In genomic region chr19:41309225-41310030, GRCh38 we compare ENCODE assay signal across 8 cellular contexts. TPM values are rescaled to one million over a fixed set of nuclear protein-coding genes. Genes with fewer than 3 reads are reported as not detected.
A peak's percentile ranks its signal among the peaks of the same experiment; 100 is the strongest.
DNase-seq lines count a peak whose midpoint lies in the region; ATAC-seq, FAIRE-seq and TF ChIP-seq lines count a peak whose summit lies in the region.

No MANE protein-coding gene starts in this region.

- H3K9ac ChIP-seq in KMS-11: peak overlapping the region; percentile 90
- peak overlapping the region; percentile 99 for H3K9ac ChIP-seq in GM12878 (ENCODE audit: control insufficient read depth, insufficient read depth, low read length)

- DNase-seq in GM12878 (ENCODE audit: low read depth, low spot score): no peak
- DNase-seq in stomach: no peak
- DNase-seq in NCI-H524 (lab: John Stamatoyannopoulos, UW): no peak
- no peak for DNase-seq in NCI-H1092 (lab: John Stamatoyannopoulos, UW)

- H3K27ac ChIP-seq in C4-2B (peak overlapping the region; percentile 87), KMS-11 (peak overlapping the region; percentile 95), GM12878 (ENCODE audit: control insufficient read depth, insufficient read depth) (peak overlapping the region; percentile 97), layer of hippocampus (ENCODE audit: low read depth, low read length) (peak overlapping the region; percentile 95), stomach (peak overlapping the region; percentile 93 to 98 (median 95))

- WGBS in GM12878 (ENCODE audit: insufficient coverage, insufficient replicate concordance, low lambda C conversion rate, missing lambda C conversion rate): 4% methylated on average over 23 of the region's 23 CpGs
- 4 to 11% (median 5%) methylated on average over 23 of the region's 23 CpGs for WGBS in stomach, 5 donors

- FAIRE-seq in GM12878 (lab: Jason Lieb, UNC): no peak

- ATAC-seq in GM12878: peak; percentile 17
- ATAC-seq in GM18520 (IDR thresholded peaks at IDR 0.05; ENCODE audit: unreplicated experiment): no peak

- H3K9me3 ChIP-seq in GM12878 (replicated peaks; ENCODE audit: control insufficient read depth, insufficient read depth, low read length): no peaks in the 10 kb centered on the region
- no peaks in the 10 kb centered on the region for H3K9me3 ChIP-seq in stomach

- TF ChIP-seq EP300 in GM12878 (IDR thresholded peaks at IDR 0.05; ENCODE audit: borderline replicate concordance in 1 of 2, control insufficient read depth in 1 of 2, low read depth in 2 of 2, low read length in 2 of 2): no peak
- no peak for TF ChIP-seq EP300 in stomach (IDR thresholded peaks at IDR 0.05)

- POLR2A ChIA-PET in GM12878 (lab: Charles Lee): interaction anchor here (0.6 to 2.1 kb wide), 7 partner anchors 42 to 375 kb away, joined by 3 to 13 read pairs (median 3); partner anchors contain the start of gene HNRNPUL1

- H2AFZ ChIP-seq in KMS-11 (ENCODE audit: low read depth): peak overlapping the region; percentile 70
- peak overlapping the region; percentile 92 for H2AFZ ChIP-seq in GM12878 (ENCODE audit: control insufficient read depth, low read depth, low read length)

- H3K36me3 ChIP-seq in KMS-11 (ENCODE audit: insufficient read depth): no peaks in the 10 kb centered on the region; the same call in 1 of the 2 replicates
- peaks cover 23 to 24% of the 10 kb centered on the region in 2 experiments for H3K36me3 ChIP-seq in GM12878 (ENCODE audit: control insufficient read depth in 2 of 2, insufficient read depth in 2 of 2, low read length in 1 of 2)
- H3K36me3 ChIP-seq in stomach: peaks cover 33 to 59% (median 57%) of the 10 kb centered on the region in 4 donors

- no peak overlapping the region for H3K4me3 ChIP-seq in KMS-11 (IDR thresholded peaks at IDR 0.05; ENCODE audit: insufficient read depth, low read depth, low read length)
- peak overlapping the region; percentile 98 for H3K4me3 ChIP-seq in GM12878
- peak overlapping the region; percentile 62 to 76 (median 64) for H3K4me3 ChIP-seq in stomach

- TF ChIP-seq CTCF in C4-2B (conservative IDR thresholded peaks at IDR 0.05) (no peak), KMS-11 (conservative IDR thresholded peaks at IDR 0.05; ENCODE audit: low read depth, low read length) (no peak), GM12878 (IDR thresholded peaks at IDR 0.05 in 2 of 3, conservative IDR thresholded peaks at IDR 0.05 in 1 of 3; ENCODE audit: control insufficient read depth in 2 of 3, extremely low read depth in 1 of 3, insufficient read depth in 1 of 3, low read depth in 3 of 3, low read length in 3 of 3) (no peak), stomach (IDR thresholded peaks at IDR 0.05) (no peak)

- H3K4me1 ChIP-seq in KMS-11 (ENCODE audit: low read depth, poor library complexity, severe bottlenecking): peaks cover 51% of the 10 kb centered on the region
- peaks cover 35% of the 10 kb centered on the region for H3K4me1 ChIP-seq in GM12878 (ENCODE audit: control insufficient read depth, insufficient read depth, low read length)
- H3K4me1 ChIP-seq in stomach: peaks cover 34 to 75% (median 51%) of the 10 kb centered on the region in 4 donors

- TF ChIP-seq POLR2A in GM12878 (IDR thresholded peaks at IDR 0.05; ENCODE audit: low read depth, low read length): peak; percentile 42
- no peak for TF ChIP-seq POLR2A in stomach (IDR thresholded peaks at IDR 0.05)

- SMC1A ChIA-PET in GM12878 (lab: Charles Lee; ENCODE audit: uncharacterized antibody, unreplicated experiment): interaction anchor here (0.5 to 4.0 kb wide), 10 partner anchors 8 to 633 kb away, joined by 3 to 36 read pairs (median 4); partner anchors contain the start of gene HNRNPUL1

- in situ Hi-C loops in GM12878 (cut with MboI): loop anchor here (5.0 kb wide), 1 partner anchor 107 kb away; no protein-coding TSS in a partner anchor

- H4K20me1 ChIP-seq in KMS-11 (ENCODE audit: insufficient read depth) (no peaks in the 10 kb centered on the region), GM12878 (ENCODE audit: control insufficient read depth, insufficient read depth) (no peaks in the 10 kb centered on the region)

- TSS peak; percentile 87 for BruUV-seq in GM12878 (replicated peaks; lab: Mats Ljungman, UMichigan)

- intact Hi-C loops in GM12878 (cut with micrococcal nuclease; ENCODE audit: unreplicated experiment) (loop anchor here (5.0 kb wide), 1 partner anchor 43 kb away; the partner anchor contains the start of gene TGFB1), stomach (cut with DNase I; ENCODE audit: low total_unique reads) (loop anchor here (5.0 to 10.0 kb wide), 2 partner anchors 45 to 107 kb away; partner anchors contain the start of gene HNRNPUL1)

- H3K79me2 ChIP-seq in KMS-11 (ENCODE audit: insufficient read depth, low read depth) (peaks cover 24% of the 10 kb centered on the region), GM12878 (ENCODE audit: control insufficient read depth, insufficient read depth, low read length) (peaks cover 35% of the 10 kb centered on the region)

- no peak for TF ChIP-seq RAD21 in GM12878 (IDR thresholded peaks at IDR 0.05; ENCODE audit: insufficient read depth, low read depth, low read length)

- RAD21 ChIA-PET in GM12878 (lab: Charles Lee; ENCODE audit: unreplicated experiment): interaction anchor here (0.8 to 4.8 kb wide), 10 partner anchors 9 to 182 kb away, joined by 3 to 42 read pairs (median 6); partner anchors contain the start of genes B9D2, DMAC2 and HNRNPUL1

- no peaks in the 10 kb centered on the region for H3K27me3 ChIP-seq in KMS-11 (ENCODE audit: insufficient read depth, low read depth)
- H3K27me3 ChIP-seq in GM12878 (replicated peaks in 1 of 2; ENCODE audit: control insufficient read depth in 2 of 2, insufficient read depth in 2 of 2, low read length in 1 of 2): no peaks in the 10 kb centered on the region
- H3K27me3 ChIP-seq in layer of hippocampus (ENCODE audit: control insufficient read depth, insufficient read depth, low read length): no peaks in the 10 kb centered on the region
- no peaks in the 10 kb centered on the region for H3K27me3 ChIP-seq in stomach

- CTCF ChIA-PET in GM12878 (lab: Yijun Ruan, JAX): interaction anchor here (0.6 to 7.2 kb wide), 24 partner anchors 8 to 762 kb away, joined by 3 to 84 read pairs (median 5); partner anchors contain the start of genes DMAC2 and HNRNPUL1

- H3K4me2 ChIP-seq in KMS-11 (peak overlapping the region; percentile 66), GM12878 (ENCODE audit: control insufficient read depth, insufficient read depth) (peak overlapping the region; percentile 92)

RNA-seq across cellular contexts. Expression of gene CCDC97, which starts 0.5 kb away (rescaled TPM):
- total RNA-seq in GM12878 (2013; cell fraction: nucleolus; rRNA removed): 17.5 and 19.3 TPM in 2 replicates
- total RNA-seq in GM12878 (2014; rRNA removed) (14.4 and 18.3 TPM in 2 replicates), GM12878 (2014; rRNA removed; fragmentation: Illumina TruSeq; extraction: Trizol) (7.0 and 8.8 TPM in 2 replicates), GM12878 (2021) (32.9 and 34.1 TPM in 2 replicates), stomach (10 to 100 TPM in 3 of 5 donors, 1 to 10 TPM in 2; 2.2 to 62.6 (median 19.7) TPM)
- 8.9 TPM for polyA plus RNA-seq in GM12878 (2011; ENCODE audit: low read depth)
- polyA plus RNA-seq in GM12878 (2011; rRNA removed) (4.3 and 9.2 TPM in 2 replicates), GM12878 (2014; fragmentation: Illumina TruSeq; extraction: Trizol) (11.0 and 19.4 TPM in 2 replicates), GM12878 (2014; fragmentation: Nextera tagmentation; extraction: Ambion mirVana) (1 to 10 TPM; 1.8 to 2.4 TPM), GM12878 (2014; rRNA removed) (24.4 and 28.1 TPM in 2 replicates), GM12878 (2016; fragmentation: Nextera tagmentation; extraction: Ambion mirVana) (10 to 100 TPM; 27.3 to 29.5 TPM), stomach (10 to 100 TPM in 2 of 3 donors, 1 to 10 TPM in 1; 9.8 to 13.7 (median 13.0) TPM)
- polyA plus RNA-seq in GM12878 (2011; cell fraction: cytosol; rRNA removed): 11.4 and 12.1 TPM in 2 replicates
- polyA plus RNA-seq in GM12878 (2011; cell fraction: nucleus; rRNA removed): 9.0 and 12.7 TPM in 2 replicates
- 17.3 and 22.2 TPM in 2 replicates for polyA plus RNA-seq in GM12878 (2012)
- 6.9 and 14.5 TPM in 2 replicates for polyA minus RNA-seq in GM12878 (2011; rRNA and poly(A)+ RNA removed)
- polyA minus RNA-seq in GM12878 (2011; cell fraction: cytosol; rRNA and poly(A)+ RNA removed): 6.1 and 8.8 TPM in 2 replicates
- 5.0 and 12.9 TPM in 2 replicates for polyA minus RNA-seq in GM12878 (2011; cell fraction: nucleus; rRNA and poly(A)+ RNA removed)

RNA-seq across cellular contexts. Expression of gene TGFB1, which starts 44.3 kb away (rescaled TPM):
- 51.1 and 51.2 TPM in 2 replicates for total RNA-seq in GM12878 (2013; cell fraction: nucleolus; rRNA removed)
- 10.4 and 14.5 TPM in 2 replicates for total RNA-seq in GM12878 (2014; rRNA removed)
- 14.2 and 14.4 TPM in 2 replicates for total RNA-seq in GM12878 (2014; rRNA removed; fragmentation: Illumina TruSeq; extraction: Trizol)
- total RNA-seq in GM12878 (2021): 117 and 120 TPM in 2 replicates
- polyA plus RNA-seq in GM12878 (2011; ENCODE audit: low read depth): 36.8 TPM
- polyA plus RNA-seq in GM12878 (2011; rRNA removed): 3.6 and 5.9 TPM in 2 replicates
- polyA plus RNA-seq in GM12878 (2011; cell fraction: cytosol; rRNA removed): 17.2 and 17.9 TPM in 2 replicates
- polyA plus RNA-seq in GM12878 (2011; cell fraction: nucleus; rRNA removed): 29.4 and 38.3 TPM in 2 replicates
- 75.0 and 80.1 TPM in 2 replicates for polyA plus RNA-seq in GM12878 (2012)
- polyA plus RNA-seq in GM12878 (2014; fragmentation: Illumina TruSeq; extraction: Trizol): 10.0 and 24.3 TPM in 2 replicates
- polyA plus RNA-seq in GM12878 (2014; fragmentation: Nextera tagmentation; extraction: Ambion mirVana): under 1 TPM; 0.23 to 0.37 TPM
- 33.3 and 48.2 TPM in 2 replicates for polyA plus RNA-seq in GM12878 (2014; rRNA removed)
- polyA plus RNA-seq in GM12878 (2016; fragmentation: Nextera tagmentation; extraction: Ambion mirVana): 1 to 10 TPM; 7.1 to 7.5 TPM
- polyA minus RNA-seq in GM12878 (2011; rRNA and poly(A)+ RNA removed): 13.9 and 21.5 TPM in 2 replicates
- polyA minus RNA-seq in GM12878 (2011; cell fraction: cytosol; rRNA and poly(A)+ RNA removed): 36.7 and 56.1 TPM in 2 replicates
- 11.5 and 21.3 TPM in 2 replicates for polyA minus RNA-seq in GM12878 (2011; cell fraction: nucleus; rRNA and poly(A)+ RNA removed)
- total RNA-seq in stomach: 10 to 100 TPM in 3 of 5 donors, 1 to 10 TPM in 2; 1.3 to 54.3 (median 13.6) TPM
- 10 to 100 TPM; 10.2 to 15.6 (median 15.4) TPM for polyA plus RNA-seq in stomach

RNA-seq across cellular contexts. Expression of gene HNRNPUL1, which starts 45.3 kb away (rescaled TPM):
- 152 and 164 TPM in 2 replicates for total RNA-seq in GM12878 (2013; cell fraction: nucleolus; rRNA removed)
- 96.3 and 101 TPM in 2 replicates for total RNA-seq in GM12878 (2014; rRNA removed)
- total RNA-seq in GM12878 (2014; rRNA removed; fragmentation: Illumina TruSeq; extraction: Trizol): 88.8 and 100 TPM in 2 replicates
- total RNA-seq in GM12878 (2021): 276 TPM in 2 replicates
- 52.2 TPM for polyA plus RNA-seq in GM12878 (2011; ENCODE audit: low read depth)
- 37.7 and 61.7 TPM in 2 replicates for polyA plus RNA-seq in GM12878 (2011; rRNA removed)
- 46.3 and 65.1 TPM in 2 replicates for polyA plus RNA-seq in GM12878 (2011; cell fraction: cytosol; rRNA removed)
- polyA plus RNA-seq in GM12878 (2011; cell fraction: nucleus; rRNA removed): 49.1 and 66.4 TPM in 2 replicates
- polyA plus RNA-seq in GM12878 (2012): 120 and 147 TPM in 2 replicates
- 149 and 175 TPM in 2 replicates for polyA plus RNA-seq in GM12878 (2014; fragmentation: Illumina TruSeq; extraction: Trizol)
- 10 to 100 TPM; 11.1 to 26.3 TPM for polyA plus RNA-seq in GM12878 (2014; fragmentation: Nextera tagmentation; extraction: Ambion mirVana)
- 132 and 168 TPM in 2 replicates for polyA plus RNA-seq in GM12878 (2014; rRNA removed)
- 100 to 1,000 TPM; 178 to 185 TPM for polyA plus RNA-seq in GM12878 (2016; fragmentation: Nextera tagmentation; extraction: Ambion mirVana)
- polyA minus RNA-seq in GM12878 (2011; rRNA and poly(A)+ RNA removed): 58.4 and 63.7 TPM in 2 replicates
- 38.7 and 41.0 TPM in 2 replicates for polyA minus RNA-seq in GM12878 (2011; cell fraction: cytosol; rRNA and poly(A)+ RNA removed)
- polyA minus RNA-seq in GM12878 (2011; cell fraction: nucleus; rRNA and poly(A)+ RNA removed): 36.3 and 72.3 TPM in 2 replicates
- total RNA-seq in stomach: 100 to 1,000 TPM in 3 of 5 donors, 10 to 100 TPM in 2; 47.8 to 319 (median 104) TPM
- 10 to 100 TPM; 64.2 to 89.0 (median 84.0) TPM for polyA plus RNA-seq in stomach

RNA-seq across cellular contexts. Expression of gene B9D2, which starts 54.5 kb away (rescaled TPM):
- 1.0 and 1.8 TPM in 2 replicates for total RNA-seq in GM12878 (2013; cell fraction: nucleolus; rRNA removed)
- total RNA-seq in GM12878 (2014; rRNA removed): 4.6 and 6.0 TPM in 2 replicates
- total RNA-seq in GM12878 (2014; rRNA removed; fragmentation: Illumina TruSeq; extraction: Trizol): 2.3 and 3.3 TPM in 2 replicates
- total RNA-seq in GM12878 (2021): 5.0 and 5.5 TPM in 2 replicates
- 4.6 TPM for polyA plus RNA-seq in GM12878 (2011; ENCODE audit: low read depth)
- 3.7 and 8.3 TPM in 2 replicates for polyA plus RNA-seq in GM12878 (2011; rRNA removed)
- 10.3 and 13.3 TPM in 2 replicates for polyA plus RNA-seq in GM12878 (2011; cell fraction: cytosol; rRNA removed)
- polyA plus RNA-seq in GM12878 (2011; cell fraction: nucleus; rRNA removed): 8.9 and 9.8 TPM in 2 replicates
- 5.4 and 8.6 TPM in 2 replicates for polyA plus RNA-seq in GM12878 (2012)
- polyA plus RNA-seq in GM12878 (2014; fragmentation: Illumina TruSeq; extraction: Trizol): 0.25 and 2.4 TPM in 2 replicates
- 1 to 10 TPM; 2.5 to 5.0 TPM for polyA plus RNA-seq in GM12878 (2014; fragmentation: Nextera tagmentation; extraction: Ambion mirVana)
- polyA plus RNA-seq in GM12878 (2014; rRNA removed): 5.5 and 6.3 TPM in 2 replicates
- 10 to 100 TPM; 10.8 to 12.4 TPM for polyA plus RNA-seq in GM12878 (2016; fragmentation: Nextera tagmentation; extraction: Ambion mirVana)
- polyA minus RNA-seq in GM12878 (2011; rRNA and poly(A)+ RNA removed): 3.1 and 4.7 TPM in 2 replicates
- polyA minus RNA-seq in GM12878 (2011; cell fraction: cytosol; rRNA and poly(A)+ RNA removed): 1.9 and 3.6 TPM in 2 replicates
- 1.9 and 2.4 TPM in 2 replicates for polyA minus RNA-seq in GM12878 (2011; cell fraction: nucleus; rRNA and poly(A)+ RNA removed)
- total RNA-seq in stomach: 10 to 100 TPM in 1 of 5 donors, 1 to 10 TPM in 2, under 1 TPM in 1, not detected in 1; 0.58 to 20.3 (median 5.3) TPM
- polyA plus RNA-seq in stomach: 10 to 100 TPM in 2 of 3 donors, 1 to 10 TPM in 1; 9.2 to 17.4 (median 10.7) TPM
